In the genomic region with DNA sequence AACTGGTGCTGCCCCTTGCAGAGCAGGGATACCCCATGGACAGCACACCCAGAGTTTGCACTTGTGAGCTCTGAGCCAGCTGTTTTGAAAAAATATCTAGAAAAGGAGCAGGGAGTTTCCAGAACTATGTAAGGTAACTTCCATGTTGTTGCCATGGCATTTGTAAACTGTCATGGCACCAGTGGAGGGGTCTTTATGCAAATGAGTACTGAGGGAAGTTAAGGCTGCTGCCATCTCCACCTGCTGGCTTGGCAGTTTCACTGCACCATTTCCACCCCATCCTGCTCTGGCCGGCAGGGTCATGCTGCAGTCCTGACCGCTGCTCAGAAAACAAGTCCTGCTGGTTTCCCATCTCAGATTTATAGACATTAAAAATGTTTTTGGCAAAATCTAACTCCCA, we compare ENCODE assay signal across 10 cellular contexts. TPM values are rescaled to one million over a fixed set of nuclear protein-coding genes. Genes with fewer than 3 reads are reported as not detected.
DNase-seq lines count a peak whose midpoint lies in the region; ATAC-seq, FAIRE-seq and TF ChIP-seq lines count a peak whose summit lies in the region.
"Had no signal": no experiment of that assay in that cellular context is flagged by ENCODE, and none has a peak within 500 bp of the region (broad histone marks: within the 10 kb centered on the region; RNA-seq: fewer than 3 reads in every experiment).

No MANE protein-coding gene starts in this region.

- H3K4me1 ChIP-seq in GM12878 (ENCODE audit: control insufficient read depth, insufficient read depth, low read length): no peaks in the 10 kb centered on the region

- H3K36me3 ChIP-seq in GM12878 (ENCODE audit: control insufficient read depth in 2 of 2, insufficient read depth in 2 of 2, low read length in 1 of 2): no peaks in the 10 kb centered on the region

- no peak overlapping the region for H3K4me2 ChIP-seq in GM12878 (ENCODE audit: control insufficient read depth, insufficient read depth)

- H3K9ac ChIP-seq in GM12878 (ENCODE audit: control insufficient read depth, insufficient read depth, low read length): no peak overlapping the region

- H3K4me3 ChIP-seq in GM12878: no peak overlapping the region

- H3K36me3 Mint-ChIP-seq in osteocyte (ENCODE audit: unreplicated experiment): no peaks in the 10 kb centered on the region
- H3K36me3 Mint-ChIP-seq in CD4-positive, alpha-beta T cell (ENCODE audit: low read depth): no peaks in the 10 kb centered on the region

- ATAC-seq in HG03342 (IDR thresholded peaks at IDR 0.05; ENCODE audit: unreplicated experiment): peak; percentile 79
- peak; percentile 73 for ATAC-seq in GM12878
- no peak for ATAC-seq in CD4-positive, alpha-beta T cell (ENCODE audit: poor library complexity)

- 77% methylated on average over 2 of the region's 2 CpGs for WGBS in GM12878 (ENCODE audit: insufficient coverage, insufficient replicate concordance, low lambda C conversion rate, missing lambda C conversion rate)

- H3K4me3 Mint-ChIP-seq in osteocyte (ENCODE audit: unreplicated experiment): no peak overlapping the region
- H3K4me3 Mint-ChIP-seq in CD4-positive, alpha-beta T cell: no peak overlapping the region
- H3K4me3 Mint-ChIP-seq: activated CD4-positive, alpha-beta T cell treated with anti-CD3 and anti-CD28 coated beads, Interleukin-2, amount 10 ng/mL, durations not matched to agents 7 days and 5 days had no signal

- no peak for TF ChIP-seq POLR2A in GM12878 (IDR thresholded peaks at IDR 0.05; ENCODE audit: low read depth, low read length)

- FAIRE-seq in GM12878 (lab: Jason Lieb, UNC): no peak

- no peaks in the 10 kb centered on the region for H3K4me1 Mint-ChIP-seq in osteocyte (ENCODE audit: unreplicated experiment)
- H3K4me1 Mint-ChIP-seq in CD4-positive, alpha-beta T cell (ENCODE audit: low read depth): no peaks in the 10 kb centered on the region
- H3K4me1 Mint-ChIP-seq: activated CD4-positive, alpha-beta T cell treated with anti-CD3 and anti-CD28 coated beads, Interleukin-2, amount 10 ng/mL, durations not matched to agents 7 days and 5 days; naive B cell had no signal

- H3K9me3 Mint-ChIP-seq in osteocyte (ENCODE audit: unreplicated experiment): peaks cover 17% of the 10 kb centered on the region
- H3K9me3 Mint-ChIP-seq in CD4-positive, alpha-beta T cell: peaks cover 18% of the 10 kb centered on the region

- no peak overlapping the region for H3K27ac ChIP-seq in GM12878 (ENCODE audit: control insufficient read depth, insufficient read depth)
- H3K27ac ChIP-seq in CD4-positive, alpha-beta T cell (ENCODE audit: low read depth, low read length): no peak overlapping the region

- TF ChIP-seq EP300 in GM12878 (IDR thresholded peaks at IDR 0.05; ENCODE audit: borderline replicate concordance in 1 of 2, control insufficient read depth in 1 of 2, low read depth in 2 of 2, low read length in 2 of 2): no peak

- no peak overlapping the region for H2AFZ ChIP-seq in GM12878 (ENCODE audit: control insufficient read depth, low read depth, low read length)

- intact Hi-C loops in GM12878 (cut with micrococcal nuclease; ENCODE audit: unreplicated experiment): loop anchor here (1.0 to 2.0 kb wide), 2 partner anchors 184 to 192 kb away; no protein-coding TSS in a partner anchor
- intact Hi-C loops in CD4-positive, alpha-beta T cell (cut with DNase I, micrococcal nuclease): no loop called here

- H3K27me3 Mint-ChIP-seq in osteocyte (ENCODE audit: unreplicated experiment): no peaks in the 10 kb centered on the region
- H3K27me3 Mint-ChIP-seq in CD4-positive, alpha-beta T cell: peaks cover 8% of the 10 kb centered on the region

- DNase-seq in NCI-H2171 treated with DMSO at 0.1 percent for 48 hours (lab: John Stamatoyannopoulos, UW) (peak; percentile 16), NCI-H2171 (lab: John Stamatoyannopoulos, UW) (no peak), GM12878 (ENCODE audit: low read depth, low spot score) (no peak), osteocyte (ENCODE audit: extremely low spot score, unreplicated experiment) (peak; percentile 56), germinal center (ENCODE audit: low spot score) (no peak)
- DNase-seq in activated naive CD4-positive, alpha-beta T cell treated with Interleukin-2 at 50 U/mL for 16 hours: no peak
- DNase-seq in CD4-positive, alpha-beta T cell: no peak
- DNase-seq: activated CD4-positive, alpha-beta T cell treated with anti-CD3 and anti-CD28 coated beads, Interleukin-2, amount 10 ng/mL, durations not matched to agents 7 days and 5 days; naive B cell had no signal

- TF ChIP-seq CTCF in GM12878 (IDR thresholded peaks at IDR 0.05 in 2 of 3, conservative IDR thresholded peaks at IDR 0.05 in 1 of 3; ENCODE audit: control insufficient read depth in 2 of 3, extremely low read depth in 1 of 3, insufficient read depth in 1 of 3, low read depth in 3 of 3, low read length in 3 of 3): peak in 2 of 3 experiments; percentile 23 to 37; a peak in 4 of 6 replicates
- TF ChIP-seq CTCF in osteocyte (IDR thresholded peaks at IDR 0.05): peak; percentile 45
- no peak for TF ChIP-seq CTCF in CD4-positive, alpha-beta T cell (IDR thresholded peaks at IDR 0.05)

- H3K27ac Mint-ChIP-seq in osteocyte (ENCODE audit: unreplicated experiment): no peak overlapping the region
- no peak overlapping the region for H3K27ac Mint-ChIP-seq in CD4-positive, alpha-beta T cell
- H3K27ac Mint-ChIP-seq: activated CD4-positive, alpha-beta T cell treated with anti-CD3 and anti-CD28 coated beads, Interleukin-2, amount 10 ng/mL, durations not matched to agents 7 days and 5 days; naive B cell had no signal

- no peaks in the 10 kb centered on the region for H3K79me2 ChIP-seq in GM12878 (ENCODE audit: control insufficient read depth, insufficient read depth, low read length)

- in situ Hi-C loops in GM12878 (cut with MboI): no loop called here

- peak; percentile 34; the same call in 1 of the 2 replicates for TF ChIP-seq RAD21 in GM12878 (IDR thresholded peaks at IDR 0.05; ENCODE audit: insufficient read depth, low read depth, low read length)

- CTCF ChIA-PET in GM12878 (lab: Yijun Ruan, JAX): no interaction called here
- CTCF ChIA-PET in CD4-positive, alpha-beta T cell (lab: Charles Lee): no interaction called here

- RAD21 ChIA-PET in GM12878 (lab: Charles Lee; ENCODE audit: unreplicated experiment): no interaction called here

- H3K27me3 ChIP-seq in GM12878 (replicated peaks in 1 of 2; ENCODE audit: control insufficient read depth in 2 of 2, insufficient read depth in 2 of 2, low read length in 1 of 2): no peaks in the 10 kb centered on the region
- peaks cover 5% of the 10 kb centered on the region for H3K27me3 ChIP-seq in CD4-positive, alpha-beta T cell (ENCODE audit: control insufficient read depth, insufficient read depth, low read length)

- BruUV-seq in GM12878 (replicated peaks; lab: Mats Ljungman, UMichigan): no TSS peak

- H4K20me1 ChIP-seq in GM12878 (ENCODE audit: control insufficient read depth, insufficient read depth): no peaks in the 10 kb centered on the region

- H3K9me3 ChIP-seq in GM12878 (replicated peaks; ENCODE audit: control insufficient read depth, insufficient read depth, low read length): no peaks in the 10 kb centered on the region; the same call in 1 of the 3 replicates
- peaks cover 15% of the 10 kb centered on the region for H3K9me3 ChIP-seq in CD4-positive, alpha-beta T cell (ENCODE audit: control insufficient read depth, low read length)

- POLR2A ChIA-PET in GM12878 (lab: Charles Lee): no interaction called here
- POLR2A ChIA-PET in CD4-positive, alpha-beta T cell (lab: Charles Lee): no interaction called here

- SMC1A ChIA-PET in GM12878 (lab: Charles Lee; ENCODE audit: uncharacterized antibody, unreplicated experiment): no interaction called here

TF ChIP-seq in GM12878, 131 proteins besides CTCF, POLR2A, EP300 and RAD21 (continues in another document):
- TF ChIP-seq SMC3 (IDR thresholded peaks at IDR 0.05; ENCODE audit: borderline replicate concordance, low read length): peak; percentile 42; the same call in 1 of the 2 replicates
- TF ChIP-seq, protein P1, sequence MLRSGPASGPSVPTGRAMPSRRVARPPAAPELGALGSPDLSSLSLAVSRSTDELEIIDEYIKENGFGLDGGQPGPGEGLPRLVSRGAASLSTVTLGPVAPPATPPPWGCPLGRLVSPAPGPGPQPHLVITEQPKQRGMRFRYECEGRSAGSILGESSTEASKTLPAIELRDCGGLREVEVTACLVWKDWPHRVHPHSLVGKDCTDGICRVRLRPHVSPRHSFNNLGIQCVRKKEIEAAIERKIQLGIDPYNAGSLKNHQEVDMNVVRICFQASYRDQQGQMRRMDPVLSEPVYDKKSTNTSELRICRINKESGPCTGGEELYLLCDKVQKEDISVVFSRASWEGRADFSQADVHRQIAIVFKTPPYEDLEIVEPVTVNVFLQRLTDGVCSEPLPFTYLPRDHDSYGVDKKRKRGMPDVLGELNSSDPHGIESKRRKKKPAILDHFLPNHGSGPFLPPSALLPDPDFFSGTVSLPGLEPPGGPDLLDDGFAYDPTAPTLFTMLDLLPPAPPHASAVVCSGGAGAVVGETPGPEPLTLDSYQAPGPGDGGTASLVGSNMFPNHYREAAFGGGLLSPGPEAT (IDR thresholded peaks at IDR 0.05; ENCODE audit: low read depth): no peak

RNA-seq across cellular contexts. Expression of gene SNTG2, which starts 52.3 kb away (rescaled TPM):
- not detected in 2 replicates for total RNA-seq in GM12878 (2013; cell fraction: nucleolus; rRNA removed)
- total RNA-seq in GM12878 (2014; rRNA removed): not detected in 2 replicates
- not detected in 2 replicates for total RNA-seq in GM12878 (2014; rRNA removed; fragmentation: Illumina TruSeq; extraction: Trizol)
- total RNA-seq in GM12878 (2021): not detected in 2 replicates
- not detected for polyA plus RNA-seq in GM12878 (2011; ENCODE audit: low read depth)
- polyA plus RNA-seq in GM12878 (2011; rRNA removed): not detected in 2 replicates
- not detected in 2 replicates for polyA plus RNA-seq in GM12878 (2011; cell fraction: cytosol; rRNA removed)
- polyA plus RNA-seq in GM12878 (2011; cell fraction: nucleus; rRNA removed): not detected in 2 replicates
- polyA plus RNA-seq in GM12878 (2012): not detected in 2 replicates
- not detected in 2 replicates for polyA plus RNA-seq in GM12878 (2014; fragmentation: Illumina TruSeq; extraction: Trizol)
- not detected for polyA plus RNA-seq in GM12878 (2014; fragmentation: Nextera tagmentation; extraction: Ambion mirVana)
- polyA plus RNA-seq in GM12878 (2014; rRNA removed): not detected in 2 replicates
- polyA plus RNA-seq in GM12878 (2016; fragmentation: Nextera tagmentation; extraction: Ambion mirVana): not detected
- not detected in 2 replicates for polyA minus RNA-seq in GM12878 (2011; rRNA and poly(A)+ RNA removed)
- not detected in 2 replicates for polyA minus RNA-seq in GM12878 (2011; cell fraction: cytosol; rRNA and poly(A)+ RNA removed)
- polyA minus RNA-seq in GM12878 (2011; cell fraction: nucleus; rRNA and poly(A)+ RNA removed): not detected in 2 replicates
- total RNA-seq in osteocyte: not detected in 2 replicates
- total RNA-seq in CD4-positive, alpha-beta T cell: 1 to 10 TPM; 1.1 to 1.5 TPM
- total RNA-seq: activated CD4-positive, alpha-beta T cell treated with anti-CD3 and anti-CD28 coated beads, Interleukin-2, amount 10 ng/mL, durations not matched to agents 7 days and 5 days had no signal

Comparison
In these comparisons a context has a peak if more than half of its experiments do, and no peak if none do; other contexts are left out.
1. DNase-seq: peak in NCI-H2171 treated with DMSO at 0.1 percent for 48 hours (single experiment) and osteocyte (single experiment); none in NCI-H2171 (single experiment), GM12878 (single experiment), germinal center (single experiment), activated naive CD4-positive, alpha-beta T cell treated with Interleukin-2 at 50 U/mL for 16 hours (single experiment) and CD4-positive, alpha-beta T cell (0 of 10).